ENCODE assay signal across 25 cellular contexts in genomic region chr13:39968646-39969475, GRCh38.
"Had no signal": no experiment of that assay in that cellular context is flagged by ENCODE, and none has a peak within 500 bp of the region (broad histone marks: within the 10 kb centered on the region; RNA-seq: fewer than 3 reads in every experiment).

No MANE protein-coding gene starts in this region.

- H3K36me3 ChIP-seq: cardiac muscle cell, heart right ventricle, left lung, lower lobe of right lung, neutrophil, right lobe of liver, thoracic aorta, uterus had no signal

- H3K4me3 ChIP-seq: body of pancreas, cardiac muscle cell, coronary artery, dorsolateral prefrontal cortex, heart right ventricle, left lung, lower lobe of right lung, right lobe of liver, skin epidermis, thoracic aorta, uterus had no signal

- H3K4me1 ChIP-seq: left lung, lower lobe of right lung, right lobe of liver, uterus had no signal

- H3K27ac ChIP-seq: body of pancreas, cardiac muscle cell, coronary artery, dorsolateral prefrontal cortex, heart right ventricle, left lung, lower lobe of right lung, neutrophil, right lobe of liver, skin epidermis, thoracic aorta, uterus had no signal

- H3K9me3 ChIP-seq: body of pancreas, heart right ventricle, left lung, lower lobe of right lung, neutrophil, right lobe of liver, thoracic aorta, uterus had no signal

- ATAC-seq: activated CD8-positive, alpha-beta T cell treated with anti-CD3 and anti-CD28 coated beads for 36 hours; activated T-cell treated with anti-CD3 and anti-CD28 coated beads, Interleukin-2, amount 50 U/mL, for 4 hours; body of pancreas; heart right ventricle; left lung; lower lobe of right lung; right lobe of liver; stimulated activated effector memory CD8-positive, alpha-beta T cell treated with anti-CD3 and anti-CD28 coated beads, Interleukin-12 subunit alpha, Interleukin-12 subunit beta, amount 100 ng/mL, for 72 hours had no signal

- H3K27me3 ChIP-seq: body of pancreas, cardiac muscle cell, heart right ventricle, left lung, neutrophil, right lobe of liver, uterus had no signal

- DNase-seq: activated CD4-positive, alpha-beta T cell treated with anti-CD3 and anti-CD28 coated beads, Interleukin-2, amount 50 U/mL, for 1 hour; activated CD8-positive, alpha-beta T cell treated with anti-CD3 and anti-CD28 coated beads for 36 hours; activated naive CD4-positive, alpha-beta T cell; activated T-cell treated with anti-CD3 and anti-CD28 coated beads, Interleukin-2, amount 50 U/mL, for 4 hours; anterior cingulate cortex; body of pancreas; cerebellar nuclear complex; dorsolateral prefrontal cortex; effector memory CD4-positive, alpha-beta T cell; foreskin fibroblast; heart right ventricle; left lung; lower lobe of right lung; mesenchymal stem cell; nephron progenitor cell; right lobe of liver; stimulated activated CD4-positive, alpha-beta T cell treated with anti-CD3 and anti-CD28 coated beads, Interleukin-4, amount 100 ng/mL, for 24 hours; T-helper 2 cell; uterus had no signal
